In the genomic region with DNA sequence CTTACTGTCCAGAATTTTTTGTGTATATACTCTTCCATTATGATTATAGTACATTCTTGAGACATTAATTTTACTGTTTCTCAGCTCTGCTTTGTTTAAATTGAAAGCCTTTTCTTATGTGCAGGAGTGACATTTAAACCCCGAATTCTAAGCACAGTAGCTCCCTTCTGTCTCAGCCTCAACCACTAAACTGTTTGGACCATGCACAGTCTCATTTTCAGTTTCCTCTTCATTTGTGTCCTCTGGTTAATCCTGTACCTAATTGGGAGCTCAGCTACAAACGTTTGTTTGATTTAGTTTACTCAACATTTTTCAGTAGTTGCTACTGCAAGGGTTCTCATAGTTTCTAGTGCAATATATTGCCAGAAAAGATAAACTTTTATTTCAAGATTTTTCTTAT, we compare ENCODE assay signal across 3 cellular contexts.
"Had no signal": no experiment of that assay in that cellular context is flagged by ENCODE, and none has a peak within 500 bp of the region (broad histone marks: within the 10 kb centered on the region; RNA-seq: fewer than 3 reads in every experiment).

No MANE protein-coding gene starts in this region.

- ATAC-seq: GM12878 had no signal

- H3K4me3 ChIP-seq: GM12878 had no signal

- DNase-seq: GDM1, GF-D8 had no signal
